In the genomic region with DNA sequence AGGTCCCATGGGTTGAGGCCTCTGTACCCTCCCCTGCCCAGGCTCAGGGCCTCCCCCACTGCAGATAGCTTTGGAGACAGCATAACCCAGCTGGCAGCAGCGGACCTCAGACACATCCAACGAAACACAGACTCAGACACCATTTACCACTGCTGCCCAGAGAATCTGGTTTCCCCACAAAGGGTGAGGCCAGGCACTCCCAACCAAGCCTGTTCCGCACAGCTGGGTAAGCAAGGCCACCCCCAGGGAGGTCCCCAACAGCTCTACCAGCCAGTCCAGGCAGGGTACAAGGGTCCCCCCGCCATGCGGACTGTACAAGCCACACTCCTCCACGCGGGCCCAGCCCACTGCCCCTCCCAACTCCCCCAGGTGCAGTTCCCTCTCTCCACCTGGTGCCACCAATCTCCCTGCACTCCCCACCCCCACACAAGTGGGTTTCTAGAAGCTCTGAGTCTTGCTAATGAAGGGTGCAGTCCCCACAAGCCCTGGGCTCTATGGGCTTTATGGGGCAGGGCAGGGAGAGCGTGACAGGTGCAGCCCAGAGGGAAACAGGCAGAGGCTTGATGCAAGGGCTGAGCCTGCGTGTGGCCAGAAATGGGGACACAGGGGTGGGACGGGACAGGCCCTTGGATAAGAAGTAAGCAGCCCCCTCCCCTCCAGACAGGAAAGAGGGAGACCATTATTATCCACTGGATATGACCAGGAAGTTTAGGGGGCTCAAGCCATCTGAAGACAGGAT, we compare ENCODE assay signal across 10 cellular contexts. TPM values are rescaled to one million over a fixed set of nuclear protein-coding genes. Genes with fewer than 3 reads are reported as not detected.
DNase-seq lines count a peak whose midpoint lies in the region; ATAC-seq and TF ChIP-seq lines count a peak whose summit lies in the region.
"Had no signal": no experiment of that assay in that cellular context is flagged by ENCODE, and none has a peak within 500 bp of the region (broad histone marks: within the 10 kb centered on the region; RNA-seq: fewer than 3 reads in every experiment).

No MANE protein-coding gene starts in this region.

- in situ Hi-C loops in KBM-7 (cut with MboI; ENCODE audit: low pct_unique_long_range_greater_than_20kb, low sequenced_read_pairs) = no loop called here

- H3F3A ChIP-seq in SU-DHL-6 (ENCODE audit: insufficient read depth) = peaks cover 33% of the 10 kb centered on the region

- H3K27me3 ChIP-seq in SU-DHL-6 (ENCODE audit: low read length) (no peaks in the 10 kb centered on the region), left ventricle myocardium inferior (ENCODE audit: low read depth) (no peaks in the 10 kb centered on the region)

- H3K36me3 ChIP-seq in SU-DHL-6 (ENCODE audit: low read length) (no peaks in the 10 kb centered on the region), left ventricle myocardium inferior (peaks cover 5% of the 10 kb centered on the region)

- H3K4me2 ChIP-seq in SU-DHL-6 (ENCODE audit: low read depth, low read length, poor library complexity, severe bottlenecking) = peak overlapping the region; percentile 59

- H3K9ac ChIP-seq in SU-DHL-6 (ENCODE audit: low read length) = peak overlapping the region; percentile 60

- H3K9me2 ChIP-seq in SU-DHL-6 (replicated peaks; ENCODE audit: insufficient read depth, low read length) = no peaks in the 10 kb centered on the region

- ATAC-seq in GM19035 (IDR thresholded peaks at IDR 0.05; ENCODE audit: unreplicated experiment) = peak; percentile 43
- peak; percentile 38 for ATAC-seq in HG02870 (IDR thresholded peaks at IDR 0.05; ENCODE audit: unreplicated experiment)

- no peak overlapping the region for H2AFZ ChIP-seq in SU-DHL-6 (ENCODE audit: low read depth, low read length, severe bottlenecking)

- no peak for TF ChIP-seq CTCF in SU-DHL-6 (IDR thresholded peaks at IDR 0.05; ENCODE audit: insufficient read depth, low read length, poor library complexity, severe bottlenecking)
- TF ChIP-seq CTCF in left ventricle myocardium inferior (IDR thresholded peaks at IDR 0.05; ENCODE audit: borderline replicate concordance) = no peak

- no peaks in the 10 kb centered on the region for H4K20me1 ChIP-seq in SU-DHL-6 (ENCODE audit: low read depth, low read length)

- H3K4me1 ChIP-seq in left ventricle myocardium inferior = peaks cover 64% of the 10 kb centered on the region

- DNase-seq in left ventricle myocardium inferior (no peak), substantia nigra (lab: John Stamatoyannopoulos, UW) (no peak), NCI-H2196 treated with DMSO at 0.1 percent for 48 hours (lab: John Stamatoyannopoulos, UW; ENCODE audit: unreplicated experiment) (no peak), DMS 273 treated with DMSO at 0.1 percent for 48 hours (lab: John Stamatoyannopoulos, UW) (no peak), KBM-7 (no peak)

- H3K9me3 ChIP-seq in SU-DHL-6 (ENCODE audit: insufficient read depth, low read length) (no peaks in the 10 kb centered on the region), left ventricle myocardium inferior (replicated peaks) (no peaks in the 10 kb centered on the region)

- H3K4me3 ChIP-seq in SU-DHL-6 (ENCODE audit: insufficient read depth, low read length, poor library complexity, severe bottlenecking) = peak overlapping the region; percentile 12
- H3K4me3 ChIP-seq in left ventricle myocardium inferior = peak overlapping the region; percentile 41
- H3K4me3 ChIP-seq: SK-N-MC had no signal

- peaks cover 3% of the 10 kb centered on the region for H3K79me2 ChIP-seq in SU-DHL-6 (ENCODE audit: insufficient read depth, low read length)

- intact Hi-C loops in left ventricle myocardium inferior (cut with micrococcal nuclease) = no loop called here

- H3K27ac ChIP-seq in SU-DHL-6 (ENCODE audit: low read depth, low read length) (peak overlapping the region; percentile 90), left ventricle myocardium inferior (replicated peaks) (peak overlapping the region; percentile 84), substantia nigra (ENCODE audit: low read depth, low read length, poor library complexity, severe bottlenecking) (peak overlapping the region; percentile 72)
- H3K27ac ChIP-seq: SK-N-MC had no signal

RNA-seq across cellular contexts. Expression of a gene that starts 8.8 kb away (rescaled TPM):
- 13.8 TPM for total RNA-seq in left ventricle myocardium inferior

RNA-seq across cellular contexts. Expression of a gene that starts 25.0 kb away (rescaled TPM):
- total RNA-seq in left ventricle myocardium inferior = not detected
- total RNA-seq: neural crest cell had no signal

RNA-seq across cellular contexts. Expression of a gene that starts 39.5 kb away (rescaled TPM):
- total RNA-seq in left ventricle myocardium inferior = 35.7 TPM

RNA-seq across cellular contexts. Expression of a gene that starts 45.1 kb away (rescaled TPM):
- 24.1 TPM for total RNA-seq in left ventricle myocardium inferior

RNA-seq across cellular contexts. Expression of a gene that starts 47.4 kb away (rescaled TPM):
- total RNA-seq in left ventricle myocardium inferior = 3.9 TPM
